In genomic region chr19:5196832-5197231, GRCh38 we compare ENCODE assay signal across 24 cellular contexts.
"Had no signal": no experiment of that assay in that cellular context is flagged by ENCODE, and none has a peak within 500 bp of the region (broad histone marks: within the 10 kb centered on the region; RNA-seq: fewer than 3 reads in every experiment).

No MANE protein-coding gene starts in this region.

- H3K4me1 Mint-ChIP-seq: immature natural killer cell had no signal

- H3K36me3 ChIP-seq: esophagus muscularis mucosa, gastroesophageal sphincter, heart left ventricle, left lung, lower lobe of right lung had no signal

- H3K4me2 ChIP-seq: hepatocyte had no signal

- H3K4me3 Mint-ChIP-seq: immature natural killer cell, mesothelial cell of epicardium had no signal

- H3K4me3 ChIP-seq: coronary artery, dorsolateral prefrontal cortex, esophagus muscularis mucosa, gastroesophageal sphincter, heart left ventricle, hepatocyte, left lung, lower lobe of right lung, mucosa of descending colon had no signal

- H3K27me3 ChIP-seq: dorsolateral prefrontal cortex, esophagus muscularis mucosa, foreskin keratinocyte, gastroesophageal sphincter, heart left ventricle, hepatocyte, left lung had no signal

- H3K27ac ChIP-seq: coronary artery, dorsolateral prefrontal cortex, esophagus muscularis mucosa, foreskin keratinocyte, gastroesophageal sphincter, heart left ventricle, hepatocyte, left lung, lower lobe of right lung had no signal

- H3K79me2 ChIP-seq: hepatocyte had no signal

- ATAC-seq: foreskin keratinocyte, gastroesophageal sphincter, heart left ventricle, left lung, left ventricle myocardium superior, lower lobe of right lung, mucosa of descending colon had no signal

- H3K36me3 Mint-ChIP-seq: immature natural killer cell had no signal

- H3K4me1 ChIP-seq: esophagus muscularis mucosa, foreskin keratinocyte, gastroesophageal sphincter, heart left ventricle, left lung, lower lobe of right lung had no signal

- FAIRE-seq: colon, endothelial cell of umbilical vein, frontal cortex, kidney had no signal

- H3K27ac Mint-ChIP-seq: immature natural killer cell, mesothelial cell of epicardium had no signal

- DNase-seq: dermis blood vessel endothelial cell; dorsolateral prefrontal cortex; effector CD4-positive, alpha-beta T cell; effector memory CD4-positive, alpha-beta T cell; foreskin keratinocyte; heart left ventricle; hypothalamus; immature natural killer cell; islet precursor cell; kidney; kidney glomerular epithelial cell; left lung; left ventricle myocardium superior; lower lobe of right lung; mesenchymal stem cell; mucosa of descending colon had no signal

- H2AFZ ChIP-seq: hepatocyte had no signal
